In the genomic region with DNA sequence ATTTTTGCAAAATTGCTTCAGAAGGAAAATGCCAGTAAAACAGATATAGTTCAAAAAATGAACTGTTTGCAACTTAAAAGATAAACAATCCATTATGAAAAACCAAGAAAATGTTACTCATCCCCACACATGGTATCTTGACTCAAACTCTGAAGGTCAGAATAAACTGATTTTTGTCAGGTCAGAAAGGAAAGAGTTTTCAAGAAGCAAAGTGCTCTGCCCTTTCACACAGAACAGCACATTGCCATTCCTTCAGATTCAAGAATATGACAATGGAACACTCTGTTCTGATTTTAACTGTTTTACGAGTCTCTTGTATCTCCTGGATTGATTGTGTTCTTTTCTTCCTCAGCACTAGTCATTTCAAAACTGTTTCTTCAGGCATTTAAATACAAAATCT, we compare ENCODE assay signal across 18 cellular contexts. TPM values are rescaled to one million over a fixed set of nuclear protein-coding genes. Genes with fewer than 3 reads are reported as not detected.
DNase-seq lines count a peak whose midpoint lies in the region; ATAC-seq and TF ChIP-seq lines count a peak whose summit lies in the region.
"Had no signal": no experiment of that assay in that cellular context is flagged by ENCODE, and none has a peak within 500 bp of the region (broad histone marks: within the 10 kb centered on the region; RNA-seq: fewer than 3 reads in every experiment).

No MANE protein-coding gene starts in this region.

- no peak overlapping the region for H3K27ac Mint-ChIP-seq in CD14-positive monocyte
- H3K27ac Mint-ChIP-seq: natural killer cell treated with Interleukin-12 subunit alpha and Interleukin-12 subunit beta and Interleukin-15 and Interleukin-18, amount 100 ng/mL, for 72 hours had no signal

- no peak for TF ChIP-seq CTCF in lower lobe of right lung (IDR thresholded peaks at IDR 0.05)
- TF ChIP-seq CTCF in CD14-positive monocyte (IDR thresholded peaks at IDR 0.05), result no peak

- peak overlapping the region; percentile 8 for H3K9ac ChIP-seq in skeletal muscle satellite cell (ENCODE audit: low read depth, low read length)

- H3K4me3 ChIP-seq in skeletal muscle satellite cell (ENCODE audit: low read length) (no peak overlapping the region), lower lobe of right lung (no peak overlapping the region)
- H3K4me3 ChIP-seq: upper lobe of left lung had no signal

- DNase-seq in ELR (ENCODE audit: low read depth) (peak; percentile 70), RPMI7951 (ENCODE audit: low read depth) (peak; percentile 32), fibroblast of peridontal ligament (ENCODE audit: extremely low read depth) (peak; percentile 82), lower lobe of right lung (no peak), CD14-positive monocyte (ENCODE audit: low spot score) (no peak)
- DNase-seq: activated effector memory CD4-positive, alpha-beta T cell treated with anti-CD3 and anti-CD28 coated beads, Interleukin-2, amount 50 U/mL, for 16 hours; COR-L47; erythroblast; NCI-H1417 treated with DMSO at 0.1 percent for 48 hours; NCI-H524; stimulated activated CD4-positive, alpha-beta T cell treated with anti-CD3 and anti-CD28 coated beads, Interleukin-2, amount 100 ng/mL, for 24 hours; stimulated activated naive CD4-positive, alpha-beta T cell treated with Interleukin-2 at 50 U/mL for 16 hours; upper lobe of left lung had no signal

- H3K4me1 ChIP-seq in skeletal muscle satellite cell (ENCODE audit: control insufficient read depth, insufficient read depth, low read length), result peaks cover 43% of the 10 kb centered on the region
- H3K4me1 ChIP-seq in lower lobe of right lung, result no peaks in the 10 kb centered on the region
- H3K4me1 ChIP-seq: upper lobe of left lung had no signal

- no peak overlapping the region for H3K4me3 Mint-ChIP-seq in CD14-positive monocyte
- H3K4me3 Mint-ChIP-seq: central memory CD8-positive, alpha-beta T cell; natural killer cell treated with Interleukin-12 subunit alpha and Interleukin-12 subunit beta and Interleukin-15 and Interleukin-18, amount 100 ng/mL, for 72 hours had no signal

- H3K9me3 ChIP-seq in skeletal muscle satellite cell (replicated peaks; ENCODE audit: low read length) (no peaks in the 10 kb centered on the region), lower lobe of right lung (no peaks in the 10 kb centered on the region)
- H3K9me3 ChIP-seq: upper lobe of left lung had no signal

- intact Hi-C loops in lower lobe of right lung (cut with DNase I) (no loop called here), CD14-positive monocyte (cut with micrococcal nuclease) (no loop called here)

- H3K9me3 Mint-ChIP-seq in CD14-positive monocyte, result peaks cover 0 to 3% (median 0%) of the 10 kb centered on the region in 7 donors
- H3K9me3 Mint-ChIP-seq: central memory CD8-positive, alpha-beta T cell; natural killer cell treated with Interleukin-12 subunit alpha and Interleukin-12 subunit beta and Interleukin-15 and Interleukin-18, amount 100 ng/mL, for 72 hours had no signal

- H3K27me3 ChIP-seq in skeletal muscle satellite cell (ENCODE audit: control insufficient read depth, insufficient read depth, low read length) (no peaks in the 10 kb centered on the region), lower lobe of right lung (ENCODE audit: low read depth) (no peaks in the 10 kb centered on the region)
- H3K27me3 ChIP-seq: upper lobe of left lung had no signal

- H3K4me1 Mint-ChIP-seq in CD14-positive monocyte, result peaks cover 4% of the 10 kb centered on the region

- no peak overlapping the region for H3K27ac ChIP-seq in lower lobe of right lung
- H3K27ac ChIP-seq: upper lobe of left lung had no signal

- ATAC-seq in lower lobe of right lung (no peak), GM21737 (IDR thresholded peaks at IDR 0.05; ENCODE audit: unreplicated experiment) (no peak)
- ATAC-seq: HCT116; natural killer cell treated with Interleukin-12 subunit alpha and Interleukin-12 subunit beta and Interleukin-15 and Interleukin-18, amount 100 ng/mL, for 72 hours had no signal

- H3K4me2 ChIP-seq in skeletal muscle satellite cell (ENCODE audit: low read length), result peak overlapping the region; percentile 4

- H3K27me3 Mint-ChIP-seq in CD14-positive monocyte (ENCODE audit: low read depth in 3 of 3), result peaks cover 3 to 5% (median 3%) of the 10 kb centered on the region in 3 donors

- H3K36me3 Mint-ChIP-seq in CD14-positive monocyte, result no peaks in the 10 kb centered on the region
- H3K36me3 Mint-ChIP-seq: natural killer cell treated with Interleukin-12 subunit alpha and Interleukin-12 subunit beta and Interleukin-15 and Interleukin-18, amount 100 ng/mL, for 72 hours had no signal

- H3K36me3 ChIP-seq in skeletal muscle satellite cell (ENCODE audit: insufficient read depth, low read length) (no peaks in the 10 kb centered on the region), lower lobe of right lung (no peaks in the 10 kb centered on the region)
- H3K36me3 ChIP-seq: upper lobe of left lung had no signal

RNA-seq across cellular contexts. Expression of gene NT5E, which starts 33.8 kb away (rescaled TPM):
- total RNA-seq in RPMI7951 (2014; rRNA removed; shearing (Covaris generic)), result 395 and 427 TPM in 2 replicates
- 342 and 377 TPM in 2 replicates for total RNA-seq in skeletal muscle satellite cell (2012; rRNA removed)
- total RNA-seq in lower lobe of right lung, result 18.0 TPM
- polyA plus RNA-seq in CD14-positive monocyte, result under 1 TPM; 0.14 to 0.18 TPM

Comparison
In these comparisons a context has a peak if more than half of its experiments do, and no peak if none do; other contexts are left out.
1. DNase-seq: peak in ELR (single experiment), RPMI7951 (single experiment) and fibroblast of peridontal ligament (single experiment); none in lower lobe of right lung (single experiment) and CD14-positive monocyte (single experiment).
2. RNA of gene NT5E, which starts 33.8 kb away (total RNA-seq): 395 to 427 TPM in RPMI7951; 18.0 TPM in lower lobe of right lung (single experiment); every median in the first group is over 10 times any median in the second.